ENCODE assay signal across 8 cellular contexts in the genomic region with DNA sequence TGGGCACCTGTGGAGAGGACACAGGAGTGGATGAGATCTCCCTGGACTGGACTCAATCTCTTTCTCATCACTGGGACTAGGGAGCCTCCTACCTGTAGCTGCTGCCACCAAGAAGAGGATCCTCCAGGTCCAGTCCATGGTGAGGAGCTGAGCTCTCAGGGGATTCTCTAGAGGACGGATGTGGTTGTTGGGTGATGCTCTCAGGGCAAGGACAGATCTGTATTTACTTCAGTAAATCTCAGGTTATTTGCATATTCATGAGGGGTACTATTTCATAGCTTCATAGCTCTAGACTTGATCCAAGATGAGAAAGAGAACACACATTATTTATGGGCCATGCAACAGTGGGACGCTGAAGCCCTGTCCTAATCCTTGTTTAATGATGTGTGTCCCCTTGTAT.
DNase-seq lines count a peak whose midpoint lies in the region; ATAC-seq lines count a peak whose summit lies in the region.
"Not testable (repeated sequence)": the region's sequence is repeated elsewhere in the genome, so short reads cannot be mapped to it uniquely, and the experiment has no call there.

No MANE protein-coding gene starts in this region.

- ATAC-seq in GM18502 (IDR thresholded peaks at IDR 0.05; ENCODE audit: poor library complexity, unreplicated experiment) = peak; percentile 77
- ATAC-seq in GM19043 (IDR thresholded peaks at IDR 0.05; ENCODE audit: low read depth, unreplicated experiment) = peak; percentile 65
- peak; percentile 83 for ATAC-seq in GM21447 (IDR thresholded peaks at IDR 0.05; ENCODE audit: unreplicated experiment)
- peak; percentile 72 for ATAC-seq in HG02759 (IDR thresholded peaks at IDR 0.05; ENCODE audit: unreplicated experiment)
- ATAC-seq in HG03066 (IDR thresholded peaks at IDR 0.05; ENCODE audit: low read depth, unreplicated experiment) = peak; percentile 73
- peak; percentile 74 for ATAC-seq in HG03460 (IDR thresholded peaks at IDR 0.05; ENCODE audit: unreplicated experiment)
- peak; percentile 66 to 72 for ATAC-seq in activated T-cell treated with anti-CD3 and anti-CD28 coated beads, Interleukin-2, amount 50 U/mL, for 72 hours (replicated peaks in 1 of 2)
- peak; percentile 81 for ATAC-seq in stimulated activated effector memory CD8-positive, alpha-beta T cell treated with anti-CD3 and anti-CD28 coated beads, Interleukin-12 subunit alpha, Interleukin-12 subunit beta, amount 100 ng/mL, for 72 hours

- H3K27ac Mint-ChIP-seq in activated T-cell treated with anti-CD3 and anti-CD28 coated beads, Interleukin-2, amount 50 U/mL, for 72 hours; stimulated activated effector memory CD8-positive, alpha-beta T cell treated with anti-CD3 and anti-CD28 coated beads, Interleukin-12 subunit alpha, Interleukin-12 subunit beta, amount 100 ng/mL, for 72 hours: not testable (repeated sequence)

- not testable (repeated sequence) for H3K9me3 Mint-ChIP-seq in activated T-cell treated with anti-CD3 and anti-CD28 coated beads, Interleukin-2, amount 50 U/mL, for 72 hours; stimulated activated effector memory CD8-positive, alpha-beta T cell treated with anti-CD3 and anti-CD28 coated beads, Interleukin-12 subunit alpha, Interleukin-12 subunit beta, amount 100 ng/mL, for 72 hours

- H3K4me1 Mint-ChIP-seq in activated T-cell treated with anti-CD3 and anti-CD28 coated beads, Interleukin-2, amount 50 U/mL, for 72 hours (ENCODE audit: low read depth); stimulated activated effector memory CD8-positive, alpha-beta T cell treated with anti-CD3 and anti-CD28 coated beads, Interleukin-12 subunit alpha, Interleukin-12 subunit beta, amount 100 ng/mL, for 72 hours: not testable (repeated sequence)

- not testable (repeated sequence) for H3K4me3 Mint-ChIP-seq in activated T-cell treated with anti-CD3 and anti-CD28 coated beads, Interleukin-2, amount 50 U/mL, for 72 hours; stimulated activated effector memory CD8-positive, alpha-beta T cell treated with anti-CD3 and anti-CD28 coated beads, Interleukin-12 subunit alpha, Interleukin-12 subunit beta, amount 100 ng/mL, for 72 hours

- not testable (repeated sequence) for H3K27me3 Mint-ChIP-seq in activated T-cell treated with anti-CD3 and anti-CD28 coated beads, Interleukin-2, amount 50 U/mL, for 72 hours (ENCODE audit: low read depth)

- not testable (repeated sequence) for DNase-seq in activated T-cell treated with anti-CD3 and anti-CD28 coated beads, Interleukin-2, amount 50 U/mL, for 72 hours; stimulated activated effector memory CD8-positive, alpha-beta T cell treated with anti-CD3 and anti-CD28 coated beads, Interleukin-12 subunit alpha, Interleukin-12 subunit beta, amount 100 ng/mL, for 72 hours (ENCODE audit: low spot score in 2 of 2)

- not testable (repeated sequence) for H3K36me3 Mint-ChIP-seq in activated T-cell treated with anti-CD3 and anti-CD28 coated beads, Interleukin-2, amount 50 U/mL, for 72 hours (ENCODE audit: insufficient read depth in 2 of 2); stimulated activated effector memory CD8-positive, alpha-beta T cell treated with anti-CD3 and anti-CD28 coated beads, Interleukin-12 subunit alpha, Interleukin-12 subunit beta, amount 100 ng/mL, for 72 hours
